8 cellular contexts compared by ENCODE assay signal in the genomic region with DNA sequence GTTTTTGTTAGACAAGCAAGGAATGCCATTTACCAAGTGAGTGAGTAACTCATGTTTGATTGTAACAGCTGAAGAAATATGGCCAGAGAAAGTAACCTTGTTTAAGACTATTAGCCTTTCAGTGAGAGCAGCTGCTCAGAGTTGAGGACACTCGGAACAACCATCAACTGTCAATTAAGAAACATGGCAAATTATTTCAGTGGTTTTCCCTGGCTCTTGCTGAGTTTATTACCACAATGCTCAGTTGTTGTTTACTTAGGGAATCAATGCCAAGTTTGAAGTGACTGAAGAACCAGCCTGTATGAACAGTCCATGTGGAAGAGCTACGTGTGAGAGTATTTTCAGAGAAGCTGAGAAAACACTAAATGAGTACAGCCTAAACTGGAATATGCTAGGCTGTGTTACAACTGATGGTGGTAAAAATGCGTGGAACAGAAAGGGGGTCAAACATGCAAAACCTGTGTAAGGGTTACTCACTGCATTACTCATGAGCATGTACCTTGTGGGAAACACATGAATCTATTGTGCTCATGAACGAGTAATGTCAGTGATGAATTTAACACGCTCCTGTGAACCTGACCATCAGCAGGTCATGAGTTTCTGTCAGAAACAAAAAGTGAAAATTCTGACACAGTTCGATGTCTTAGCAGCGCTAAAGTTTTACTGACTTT. TPM values are rescaled to one million over a fixed set of nuclear protein-coding genes. Genes with fewer than 3 reads are reported as not detected.
A peak's percentile ranks its signal among the peaks of the same experiment; 100 is the strongest.
DNase-seq lines count a peak whose midpoint lies in the region; TF ChIP-seq lines count a peak whose summit lies in the region.

No MANE protein-coding gene starts in this region.

- intact Hi-C loops in activated naive CD4-positive, alpha-beta T cell treated with anti-CD3 and anti-CD28 coated beads for 36 hours (cut with micrococcal nuclease), result no loop called here
- intact Hi-C loops in Caco-2 (cut with micrococcal nuclease; ENCODE audit: unreplicated experiment), result no loop called here

- POLR2A ChIA-PET in Caco-2 (lab: Charles Lee), result no interaction called here

- TF ChIP-seq CTCF in HFF-Myc (IDR thresholded peaks at IDR 0.05; ENCODE audit: low read depth, low read length, missing control alignments), result no peak
- no peak for TF ChIP-seq CTCF in coronary artery (IDR thresholded peaks at IDR 0.05)
- no peak for TF ChIP-seq CTCF in osteocyte (IDR thresholded peaks at IDR 0.05)
- TF ChIP-seq CTCF in Caco-2 (IDR thresholded peaks at IDR 0.05; ENCODE audit: insufficient read depth in 1 of 2, low read depth in 1 of 2, low read length in 1 of 2, severe bottlenecking in 1 of 2, unreplicated experiment in 1 of 2), result no peak

- H3K9me3 Mint-ChIP-seq in activated naive CD4-positive, alpha-beta T cell treated with anti-CD3 and anti-CD28 coated beads for 36 hours, result peaks cover 3% of the 10 kb centered on the region
- H3K9me3 Mint-ChIP-seq in osteocyte (ENCODE audit: unreplicated experiment) (no peaks in the 10 kb centered on the region), Caco-2 (ENCODE audit: unreplicated experiment) (no peaks in the 10 kb centered on the region)

- H3K27ac Mint-ChIP-seq in activated naive CD4-positive, alpha-beta T cell treated with anti-CD3 and anti-CD28 coated beads for 36 hours, result peak overlapping the region; percentile 25
- H3K27ac Mint-ChIP-seq in osteocyte (ENCODE audit: unreplicated experiment) (peak overlapping the region; percentile 87), Caco-2 (ENCODE audit: unreplicated experiment) (no peak overlapping the region)

- no peaks in the 10 kb centered on the region for H3K4me1 ChIP-seq in Caco-2

- no peaks in the 10 kb centered on the region for H3K27me3 ChIP-seq in Caco-2 (replicated peaks; ENCODE audit: control insufficient read depth, insufficient read depth, low read length)

- no peaks in the 10 kb centered on the region for H3K27me3 Mint-ChIP-seq in activated naive CD4-positive, alpha-beta T cell treated with anti-CD3 and anti-CD28 coated beads for 36 hours (ENCODE audit: low read depth)
- H3K27me3 Mint-ChIP-seq in osteocyte (ENCODE audit: unreplicated experiment) (no peaks in the 10 kb centered on the region), Caco-2 (ENCODE audit: insufficient read depth, unreplicated experiment) (no peaks in the 10 kb centered on the region)

- peaks cover 11% of the 10 kb centered on the region for H3K36me3 Mint-ChIP-seq in activated naive CD4-positive, alpha-beta T cell treated with anti-CD3 and anti-CD28 coated beads for 36 hours (ENCODE audit: low read depth)
- H3K36me3 Mint-ChIP-seq in osteocyte (ENCODE audit: unreplicated experiment) (peaks cover 10% of the 10 kb centered on the region), Caco-2 (ENCODE audit: insufficient read depth, unreplicated experiment) (peaks cover 10% of the 10 kb centered on the region)

- no peaks in the 10 kb centered on the region for H3K9me3 ChIP-seq in Caco-2

- H3K4me3 ChIP-seq in HFF-Myc (replicated peaks; ENCODE audit: low read depth, low read length) (no peak overlapping the region), coronary artery (peak overlapping the region; percentile 27), Caco-2 (ENCODE audit: low read depth, low read length) (no peak overlapping the region)

- peaks cover 69% of the 10 kb centered on the region for H3K4me1 Mint-ChIP-seq in activated naive CD4-positive, alpha-beta T cell treated with anti-CD3 and anti-CD28 coated beads for 36 hours (ENCODE audit: low read depth)
- H3K4me1 Mint-ChIP-seq in osteocyte (ENCODE audit: unreplicated experiment), result peaks cover 78% of the 10 kb centered on the region
- peaks cover 6% of the 10 kb centered on the region for H3K4me1 Mint-ChIP-seq in Caco-2 (ENCODE audit: low read depth, unreplicated experiment)

- no peak overlapping the region for H3K4me3 Mint-ChIP-seq in activated naive CD4-positive, alpha-beta T cell treated with anti-CD3 and anti-CD28 coated beads for 36 hours
- H3K4me3 Mint-ChIP-seq in osteocyte (ENCODE audit: unreplicated experiment) (peak overlapping the region; percentile 18), Caco-2 (ENCODE audit: unreplicated experiment) (no peak overlapping the region)

- peak; percentile 18 for DNase-seq in activated naive CD4-positive, alpha-beta T cell treated with anti-CD3 and anti-CD28 coated beads for 36 hours
- no peak for DNase-seq in activated naive CD4-positive, alpha-beta T cell treated with anti-CD3 and anti-CD28 coated beads, Interleukin-2, amount 50 U/mL, for 16 hours
- peak; percentile 5 for DNase-seq in HFF-Myc (ENCODE audit: extremely low read depth, low read depth)
- DNase-seq in NCI-H345 treated with DMSO at 0.1 percent for 48 hours (lab: John Stamatoyannopoulos, UW; ENCODE audit: unreplicated experiment), result peak; percentile 5
- DNase-seq in coronary artery (ENCODE audit: low spot score), result no peak
- no peak for DNase-seq in osteocyte (ENCODE audit: extremely low spot score, unreplicated experiment)
- DNase-seq in Caco-2, result no peak
- DNase-seq in NCI-H1048 (lab: John Stamatoyannopoulos, UW), result no peak

- H3K27ac ChIP-seq in coronary artery, result peak overlapping the region in 1 of 2 donors; percentile 74

- CTCF ChIA-PET in activated naive CD4-positive, alpha-beta T cell treated with anti-CD3 and anti-CD28 coated beads for 36 hours (lab: Charles Lee), result interaction anchor here (0.7 kb wide), 2 partner anchors 40 to 566 kb away, joined by 3 read pairs; no protein-coding TSS in a partner anchor
- CTCF ChIA-PET in Caco-2 (lab: Charles Lee), result interaction anchor here (0.6 kb wide), 1 partner anchor 25 kb away, joined by 3 read pairs; no protein-coding TSS in a partner anchor

- no TSS peak for BruUV-seq in Caco-2 (replicated peaks; lab: Mats Ljungman, UMichigan)

- no peaks in the 10 kb centered on the region for H3K36me3 ChIP-seq in Caco-2 (ENCODE audit: control insufficient read depth, insufficient read depth, low read length)

RNA-seq across cellular contexts. Expression of a gene that starts 33.7 kb away (rescaled TPM):
- total RNA-seq in activated naive CD4-positive, alpha-beta T cell treated with anti-CD3 and anti-CD28 coated beads for 36 hours, result 10 to 100 TPM; 42.4 to 44.9 TPM
- 54.7 and 55.9 TPM in 2 replicates for total RNA-seq in osteocyte
- total RNA-seq in Caco-2 (2022), result 38.0 and 39.1 TPM in 2 replicates

Comparison
In these comparisons a context has a peak if more than half of its experiments do, and no peak if none do; other contexts are left out.
1. DNase-seq: peak in activated naive CD4-positive, alpha-beta T cell treated with anti-CD3 and anti-CD28 coated beads for 36 hours (single experiment), HFF-Myc (single experiment) and NCI-H345 treated with DMSO at 0.1 percent for 48 hours (single experiment); none in activated naive CD4-positive, alpha-beta T cell treated with anti-CD3 and anti-CD28 coated beads, Interleukin-2, amount 50 U/mL, for 16 hours (single experiment), coronary artery (single experiment), osteocyte (single experiment), Caco-2 (0 of 2) and NCI-H1048 (single experiment).